Comparison of ENCODE assay signal across 27 cellular contexts in genomic region chr20:49737260-49737659, GRCh38.
"Had no signal": no experiment of that assay in that cellular context is flagged by ENCODE, and none has a peak within 500 bp of the region (broad histone marks: within the 10 kb centered on the region; RNA-seq: fewer than 3 reads in every experiment).

No MANE protein-coding gene starts in this region.

- H3K27ac ChIP-seq: colonic mucosa, epithelial cell of prostate, esophagus squamous epithelium, gastrocnemius medialis, heart right ventricle, left lung, lower lobe of right lung had no signal

- H3K4me1 ChIP-seq: colonic mucosa, gastrocnemius medialis, heart right ventricle, lower lobe of right lung had no signal

- H3K27me3 Mint-ChIP-seq: dendritic cell treated with granulocyte-macrophage colony-stimulating factor and Interleukin-4, amounts not matched to agents 40 ng/mL and 50 ng/mL, for 4 days had no signal

- ATAC-seq: effector memory CD8-positive, alpha-beta T cell; esophagus mucosa; gastrocnemius medialis; heart right ventricle; left cardiac atrium; left lung; left ventricle myocardium superior; lower lobe of right lung; naive thymus-derived CD4-positive, alpha-beta T cell had no signal

- H3K9me3 ChIP-seq: colonic mucosa, esophagus squamous epithelium, gastrocnemius medialis, heart right ventricle, left lung, lower lobe of right lung had no signal

- FAIRE-seq: endometrium, islet of Langerhans, keratinocyte had no signal

- H3K27ac Mint-ChIP-seq: dendritic cell treated with granulocyte-macrophage colony-stimulating factor and Interleukin-4, amounts not matched to agents 40 ng/mL and 50 ng/mL, for 4 days; effector memory CD8-positive, alpha-beta T cell; endodermal cell; naive thymus-derived CD4-positive, alpha-beta T cell had no signal

- DNase-seq: colonic mucosa; cortex of kidney; effector CD8-positive, alpha-beta T cell; effector memory CD8-positive, alpha-beta T cell; endodermal cell; erythroblast; esophagus squamous epithelium; foreskin fibroblast; foreskin melanocyte; gastrocnemius medialis; glutamatergic neuron; head of caudate nucleus; heart right ventricle; hippocampal formation; left cardiac atrium; left lung; left ventricle myocardium superior; lower lobe of right lung; mesendoderm; midbrain; naive thymus-derived CD4-positive, alpha-beta T cell had no signal

- H3K4me3 Mint-ChIP-seq: dendritic cell treated with granulocyte-macrophage colony-stimulating factor and Interleukin-4, amounts not matched to agents 40 ng/mL and 50 ng/mL, for 4 days; effector memory CD8-positive, alpha-beta T cell; endodermal cell; naive thymus-derived CD4-positive, alpha-beta T cell had no signal

- H3K4me3 ChIP-seq: colonic mucosa, esophagus squamous epithelium, gastrocnemius medialis, heart right ventricle, left lung, lower lobe of right lung had no signal

- H3K9me3 Mint-ChIP-seq: dendritic cell treated with granulocyte-macrophage colony-stimulating factor and Interleukin-4, amounts not matched to agents 40 ng/mL and 50 ng/mL, for 4 days; effector memory CD8-positive, alpha-beta T cell; endodermal cell; naive thymus-derived CD4-positive, alpha-beta T cell had no signal

- H3K36me3 ChIP-seq: colonic mucosa, esophagus squamous epithelium, gastrocnemius medialis, heart right ventricle, left lung, lower lobe of right lung had no signal

- H3K36me3 Mint-ChIP-seq: naive thymus-derived CD4-positive, alpha-beta T cell had no signal

- H3K4me1 Mint-ChIP-seq: naive thymus-derived CD4-positive, alpha-beta T cell had no signal
